ENCODE assay signal across 1 cellular context in the genomic region with DNA sequence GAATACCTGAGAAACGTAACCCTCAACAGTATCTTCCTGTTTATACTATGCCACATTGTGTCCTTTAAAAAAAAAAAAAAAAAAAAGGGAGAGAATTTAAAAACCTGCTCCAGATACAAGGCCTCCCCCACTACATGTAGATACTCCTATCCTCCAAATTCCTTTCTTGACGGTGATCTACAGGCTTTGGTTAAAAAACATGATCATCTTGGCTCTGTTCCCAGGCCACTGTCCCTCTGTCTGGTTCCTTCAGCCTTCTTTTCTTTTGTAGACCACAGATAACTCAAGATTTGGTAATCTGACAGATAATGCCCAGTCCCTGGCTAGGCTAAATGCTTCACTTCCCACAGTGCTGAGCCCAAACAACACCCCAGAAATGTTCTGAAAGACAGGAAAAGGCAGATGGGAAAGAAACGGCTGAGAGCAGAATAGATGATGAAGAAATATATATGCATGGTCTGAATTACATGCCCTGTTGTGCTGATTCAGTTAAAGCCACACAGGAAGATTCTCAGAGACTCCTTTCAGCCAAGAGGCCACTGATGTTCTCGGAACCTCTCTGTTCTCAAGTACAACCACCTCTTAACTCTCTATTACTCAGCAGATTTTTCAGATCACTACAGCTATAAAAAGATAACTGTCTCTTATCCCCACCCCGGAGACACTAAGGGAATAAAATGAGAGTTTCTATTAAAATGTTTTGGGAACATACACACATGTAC.
TF ChIP-seq lines count a peak whose summit lies in the region.

No MANE protein-coding gene starts in this region.

TF ChIP-seq in HCT116, 20 proteins besides CTCF, POLR2A, EP300 and RAD21 (continued from another document):
- TF ChIP-seq, protein P1, sequence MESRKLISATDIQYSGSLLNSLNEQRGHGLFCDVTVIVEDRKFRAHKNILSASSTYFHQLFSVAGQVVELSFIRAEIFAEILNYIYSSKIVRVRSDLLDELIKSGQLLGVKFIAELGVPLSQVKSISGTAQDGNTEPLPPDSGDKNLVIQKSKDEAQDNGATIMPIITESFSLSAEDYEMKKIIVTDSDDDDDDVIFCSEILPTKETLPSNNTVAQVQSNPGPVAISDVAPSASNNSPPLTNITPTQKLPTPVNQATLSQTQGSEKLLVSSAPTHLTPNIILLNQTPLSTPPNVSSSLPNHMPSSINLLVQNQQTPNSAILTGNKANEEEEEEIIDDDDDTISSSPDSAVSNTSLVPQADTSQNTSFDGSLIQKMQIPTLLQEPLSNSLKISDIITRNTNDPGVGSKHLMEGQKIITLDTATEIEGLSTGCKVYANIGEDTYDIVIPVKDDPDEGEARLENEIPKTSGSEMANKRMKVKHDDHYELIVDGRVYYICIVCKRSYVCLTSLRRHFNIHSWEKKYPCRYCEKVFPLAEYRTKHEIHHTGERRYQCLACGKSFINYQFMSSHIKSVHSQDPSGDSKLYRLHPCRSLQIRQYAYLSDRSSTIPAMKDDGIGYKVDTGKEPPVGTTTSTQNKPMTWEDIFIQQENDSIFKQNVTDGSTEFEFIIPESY (IDR thresholded peaks at IDR 0.05; ENCODE audit: extremely low read depth, insufficient replicate concordance, low read length): no peak
- TF ChIP-seq SRF (IDR thresholded peaks at IDR 0.05; ENCODE audit: low read depth) (no peak), FOSL1 (IDR thresholded peaks at IDR 0.05; ENCODE audit: low read depth) (no peak), ZNF274 (IDR thresholded peaks at IDR 0.05; ENCODE audit: low read depth, low read length) (no peak), JUND (IDR thresholded peaks at IDR 0.05) (no peak), EGR1 (IDR thresholded peaks at IDR 0.05; ENCODE audit: low read depth) (no peak), ATF3 (IDR thresholded peaks at IDR 0.05) (no peak)
